ENCODE assay signal across 15 cellular contexts in genomic region chr7:22319424-22320403, GRCh38. TPM values are rescaled to one million over a fixed set of nuclear protein-coding genes. Genes with fewer than 3 reads are reported as not detected.
DNase-seq lines count a peak whose midpoint lies in the region; ATAC-seq and TF ChIP-seq lines count a peak whose summit lies in the region.
"Had no signal": no experiment of that assay in that cellular context is flagged by ENCODE, and none has a peak within 500 bp of the region (broad histone marks: within the 10 kb centered on the region; RNA-seq: fewer than 3 reads in every experiment).

No MANE protein-coding gene starts in this region.

- H3K9me2 ChIP-seq in Karpas-422 (replicated peaks; ENCODE audit: insufficient read depth, low read length), result no peaks in the 10 kb centered on the region

- H3K9me3 ChIP-seq in Karpas-422 (ENCODE audit: low read length) (no peaks in the 10 kb centered on the region), WERI-Rb-1 (ENCODE audit: severe bottlenecking) (no peaks in the 10 kb centered on the region), skeletal muscle satellite cell (replicated peaks; ENCODE audit: low read length) (no peaks in the 10 kb centered on the region)
- H3K9me3 ChIP-seq: adrenal gland had no signal

- DNase-seq in Karpas-422, result no peak
- DNase-seq in NCI-H2171 (lab: John Stamatoyannopoulos, UW), result peak; percentile 91
- DNase-seq in WERI-Rb-1, result peak; percentile 53
- no peak for DNase-seq in GM19238 (ENCODE audit: insufficient read length, low spot score)
- DNase-seq in dermis blood vessel endothelial cell, result no peak
- DNase-seq in activated CD8-positive, alpha-beta memory T cell treated with anti-CD3 and anti-CD28 coated beads, Interleukin-2, amount 10 ng/mL, durations not matched to agents 7 days and 5 days, result no peak
- DNase-seq: activated T-cell treated with anti-CD3 and anti-CD28 coated beads for 4 hours; adrenal gland; KBM-7; posterior cingulate gyrus; stimulated activated CD4-positive, alpha-beta T cell treated with anti-CD3 and anti-CD28 coated beads, Interleukin-4, amount 100 ng/mL, for 1 hour had no signal

- no peaks in the 10 kb centered on the region for H3K9me3 Mint-ChIP-seq in activated CD8-positive, alpha-beta memory T cell treated with anti-CD3 and anti-CD28 coated beads, Interleukin-2, amount 10 ng/mL, durations not matched to agents 7 days and 5 days (ENCODE audit: low read depth)
- H3K9me3 Mint-ChIP-seq: stimulated activated naive CD8-positive, alpha-beta T cell treated with anti-CD3 and anti-CD28 coated beads, Interleukin-15, Interleukin-2, amounts not matched to agents 100 ng/mL and 50 ng/mL, for 24 hours had no signal

- peaks cover 22% of the 10 kb centered on the region for H3K27me3 Mint-ChIP-seq in activated CD8-positive, alpha-beta memory T cell treated with anti-CD3 and anti-CD28 coated beads, Interleukin-2, amount 10 ng/mL, durations not matched to agents 7 days and 5 days

- peaks cover 8% of the 10 kb centered on the region; the same call in 1 of the 2 replicates for H4K20me1 ChIP-seq in Karpas-422 (ENCODE audit: insufficient read depth, low read depth, low read length)

- H3K4me2 ChIP-seq in Karpas-422 (ENCODE audit: low read depth, low read length, poor library complexity, severe bottlenecking) (no peak overlapping the region), skeletal muscle satellite cell (ENCODE audit: low read length) (peak overlapping the region; percentile 12)

- H3K36me3 ChIP-seq in Karpas-422 (ENCODE audit: insufficient read depth, low read length) (peaks cover 10% of the 10 kb centered on the region), WERI-Rb-1 (no peaks in the 10 kb centered on the region; the same call in 1 of the 2 replicates), skeletal muscle satellite cell (ENCODE audit: insufficient read depth, low read length) (no peaks in the 10 kb centered on the region)
- H3K36me3 ChIP-seq: adrenal gland had no signal

- H3K27ac ChIP-seq in Karpas-422 (ENCODE audit: low read length) (peak overlapping the region; percentile 7; the same call in 1 of the 2 replicates), WERI-Rb-1 (peak overlapping the region; percentile 80)
- H3K27ac ChIP-seq: adrenal gland had no signal

- H3K4me3 Mint-ChIP-seq in activated CD8-positive, alpha-beta memory T cell treated with anti-CD3 and anti-CD28 coated beads, Interleukin-2, amount 10 ng/mL, durations not matched to agents 7 days and 5 days, result no peak overlapping the region
- H3K4me3 Mint-ChIP-seq: stimulated activated naive CD8-positive, alpha-beta T cell treated with anti-CD3 and anti-CD28 coated beads, Interleukin-15, Interleukin-2, amounts not matched to agents 100 ng/mL and 50 ng/mL, for 24 hours had no signal

- no peak for TF ChIP-seq CTCF in WERI-Rb-1 (IDR thresholded peaks at IDR 0.05; ENCODE audit: low read depth, low read length)

- H3K9ac ChIP-seq in Karpas-422 (ENCODE audit: low read length) (no peak overlapping the region), skeletal muscle satellite cell (ENCODE audit: low read depth, low read length) (no peak overlapping the region)

- H3K4me1 ChIP-seq in Karpas-422 (ENCODE audit: low read length) (peaks cover 39% of the 10 kb centered on the region), skeletal muscle satellite cell (ENCODE audit: control insufficient read depth, insufficient read depth, low read length) (peaks cover 8% of the 10 kb centered on the region)
- H3K4me1 ChIP-seq: adrenal gland had no signal

- CTCF ChIA-PET in activated CD8-positive, alpha-beta memory T cell treated with anti-CD3 and anti-CD28 coated beads, Interleukin-2, amount 10 ng/mL, durations not matched to agents 7 days and 5 days (lab: Charles Lee), result interaction anchor here (1.1 kb wide), 1 partner anchor 210 kb away, joined by 3 read pairs; no protein-coding TSS in a partner anchor

- H3K4me1 Mint-ChIP-seq in activated CD8-positive, alpha-beta memory T cell treated with anti-CD3 and anti-CD28 coated beads, Interleukin-2, amount 10 ng/mL, durations not matched to agents 7 days and 5 days, result no peaks in the 10 kb centered on the region

- H3K27me3 ChIP-seq in Karpas-422 (ENCODE audit: low read length) (no peaks in the 10 kb centered on the region), WERI-Rb-1 (ENCODE audit: insufficient read depth, low read depth, severe bottlenecking) (no peaks in the 10 kb centered on the region), skeletal muscle satellite cell (ENCODE audit: control insufficient read depth, insufficient read depth, low read length) (no peaks in the 10 kb centered on the region)
- H3K27me3 ChIP-seq: adrenal gland had no signal

- no peak overlapping the region for H2AFZ ChIP-seq in Karpas-422 (ENCODE audit: low read length)

- H3K36me3 Mint-ChIP-seq in activated CD8-positive, alpha-beta memory T cell treated with anti-CD3 and anti-CD28 coated beads, Interleukin-2, amount 10 ng/mL, durations not matched to agents 7 days and 5 days, result no peaks in the 10 kb centered on the region

- ATAC-seq in activated CD8-positive, alpha-beta memory T cell treated with anti-CD3 and anti-CD28 coated beads, Interleukin-2, amount 10 ng/mL, durations not matched to agents 7 days and 5 days, result no peak
- ATAC-seq: GM12878 had no signal

- H3K4me3 ChIP-seq in Karpas-422 (ENCODE audit: low read length) (no peak overlapping the region), WERI-Rb-1 (ENCODE audit: low read depth, low read length) (peak overlapping the region; percentile 0; the same call in 1 of the 2 replicates), skeletal muscle satellite cell (ENCODE audit: low read length) (no peak overlapping the region)
- H3K4me3 ChIP-seq: adrenal gland, GM12878, lung had no signal

- H3K27ac Mint-ChIP-seq in activated CD8-positive, alpha-beta memory T cell treated with anti-CD3 and anti-CD28 coated beads, Interleukin-2, amount 10 ng/mL, durations not matched to agents 7 days and 5 days, result no peak overlapping the region

- H3K79me2 ChIP-seq in Karpas-422 (ENCODE audit: low read length), result peaks cover 72% of the 10 kb centered on the region

RNA-seq across cellular contexts. Expression of gene RAPGEF5, which starts 37.2 kb away (rescaled TPM):
- total RNA-seq in Karpas-422 (2014; rRNA removed; shearing (Covaris generic); ENCODE audit: low replicate concordance), result 80.1 and 81.6 TPM in 2 replicates
- total RNA-seq in skeletal muscle satellite cell (2012; rRNA removed), result 1.5 TPM in 2 replicates
- total RNA-seq in dermis blood vessel endothelial cell, result 176 and 269 TPM in 2 replicates
- total RNA-seq in activated CD8-positive, alpha-beta memory T cell treated with anti-CD3 and anti-CD28 coated beads, Interleukin-2, amount 10 ng/mL, durations not matched to agents 7 days and 5 days, result under 1 TPM; 0.66 to 0.99 TPM

Comparison
In these comparisons a context has a peak if more than half of its experiments do, and no peak if none do; other contexts are left out.
1. DNase-seq: peak in NCI-H2171 (single experiment) and WERI-Rb-1 (single experiment); none in Karpas-422 (single experiment), GM19238 (single experiment), dermis blood vessel endothelial cell (single experiment) and activated CD8-positive, alpha-beta memory T cell treated with anti-CD3 and anti-CD28 coated beads, Interleukin-2, amount 10 ng/mL, durations not matched to agents 7 days and 5 days (single experiment).
2. RNA of gene RAPGEF5, which starts 37.2 kb away (total RNA-seq): 176 to 269 TPM in dermis blood vessel endothelial cell and 80.1 to 81.6 TPM in Karpas-422; 0.66 to 0.99 TPM in activated CD8-positive, alpha-beta memory T cell treated with anti-CD3 and anti-CD28 coated beads, Interleukin-2, amount 10 ng/mL, durations not matched to agents 7 days and 5 days; every median in the first group is over 10 times any median in the second.